17 cellular contexts compared by ENCODE assay signal in genomic region chr7:157616426-157616825, GRCh38.
"Had no signal": no experiment of that assay in that cellular context is flagged by ENCODE, and none has a peak within 500 bp of the region (broad histone marks: within the 10 kb centered on the region; RNA-seq: fewer than 3 reads in every experiment).

No MANE protein-coding gene starts in this region.

- DNase-seq: activated CD4-positive, alpha-beta T cell treated with anti-CD3 and anti-CD28 coated beads for 36 hours; activated CD8-positive, alpha-beta T cell treated with anti-CD3 and anti-CD28 coated beads for 36 hours; activated naive CD4-positive, alpha-beta T cell; activated T-cell treated with anti-CD3 and anti-CD28 coated beads, Interleukin-2, amount 50 U/mL, for 1 hour; cerebellar nuclear complex; effector CD8-positive, alpha-beta T cell; esophagus squamous epithelium; mesenchymal stem cell; natural killer cell; stimulated activated CD4-positive, alpha-beta T cell treated with anti-CD3 and anti-CD28 coated beads, Interleukin-2, amount 100 ng/mL, for 24 hours; stimulated activated naive CD4-positive, alpha-beta T cell treated with Interleukin-2 at 50 U/mL for 16 hours; substantia nigra; trophoblast cell; WERI-Rb-1 had no signal

- ATAC-seq: activated CD4-positive, alpha-beta T cell treated with anti-CD3 and anti-CD28 coated beads for 36 hours; activated CD8-positive, alpha-beta T cell treated with anti-CD3 and anti-CD28 coated beads for 36 hours; activated T-helper 17 cell treated with anti-CD3 and anti-CD28 coated beads, Interleukin-2, amount 50 U/mL, for 72 hours; natural killer cell had no signal

- H3K27ac ChIP-seq: neutrophil, SK-N-MC, WERI-Rb-1 had no signal

- H3K9me3 ChIP-seq: esophagus squamous epithelium, neutrophil had no signal

- H3K36me3 ChIP-seq: esophagus squamous epithelium, neutrophil, WERI-Rb-1 had no signal

- H3K4me3 ChIP-seq: esophagus squamous epithelium, SK-N-MC had no signal
